Comparison of ENCODE assay signal across 8 cellular contexts in the genomic region with DNA sequence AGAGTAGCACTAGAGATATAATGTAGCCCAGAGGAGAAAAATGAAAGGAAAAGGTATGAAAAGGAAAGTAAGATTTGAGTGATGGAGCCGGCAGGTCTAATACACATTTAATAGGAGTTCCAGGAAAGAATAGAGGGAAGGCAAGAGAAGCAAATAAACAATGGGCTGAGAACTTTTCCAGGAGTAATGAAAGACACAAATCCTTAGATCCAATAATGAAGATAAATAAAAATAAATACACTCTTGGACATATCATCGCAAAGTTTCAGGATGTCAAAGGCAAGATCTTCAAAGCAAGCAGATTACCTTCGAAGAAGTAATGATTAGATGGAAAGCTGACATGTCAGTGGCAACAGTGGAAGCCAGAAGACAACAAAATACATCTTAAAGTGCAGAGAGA.
"Had no signal": no experiment of that assay in that cellular context is flagged by ENCODE, and none has a peak within 500 bp of the region (broad histone marks: within the 10 kb centered on the region; RNA-seq: fewer than 3 reads in every experiment).

No MANE protein-coding gene starts in this region.

- ATAC-seq: GM12878 had no signal

- DNase-seq: GDM1, GF-D8 had no signal

- FAIRE-seq: G401.6, GM12878, GM12891, GM12892, GM18507, GM19239 had no signal

- H3K4me3 ChIP-seq: GM12878 had no signal
